ENCODE assay signal across 26 cellular contexts in genomic region chr12:15496738-15497137, GRCh38.
"Had no signal": no experiment of that assay in that cellular context is flagged by ENCODE, and none has a peak within 500 bp of the region (broad histone marks: within the 10 kb centered on the region; RNA-seq: fewer than 3 reads in every experiment).

No MANE protein-coding gene starts in this region.

- H3K4me3 Mint-ChIP-seq: activated CD4-positive, alpha-beta memory T cell treated with anti-CD3 and anti-CD28 coated beads for 36 hours; activated CD4-positive, alpha-beta T cell treated with anti-CD3 and anti-CD28 coated beads for 36 hours; activated CD4-positive, alpha-beta T cell treated with anti-CD3 and anti-CD28 coated beads, Interleukin-2, amount 10 ng/mL, durations not matched to agents 24 days and 14 days; activated CD8-positive, alpha-beta memory T cell treated with anti-CD3 and anti-CD28 coated beads, Interleukin-2, amount 10 ng/mL, durations not matched to agents 7 days and 5 days; activated CD8-positive, alpha-beta T cell treated with anti-CD3 and anti-CD28 coated beads, Interleukin-2, amount 10 ng/mL, durations not matched to agents 7 days and 5 days; activated naive CD4-positive, alpha-beta T cell treated with anti-CD3 and anti-CD28 coated beads for 36 hours; activated naive CD4-positive, alpha-beta T cell treated with anti-CD3 and anti-CD28 coated beads, Interleukin-2, amount 50 U/mL, for 24 hours; activated naive CD8-positive, alpha-beta T cell treated with anti-CD3 and anti-CD28 coated beads, Interleukin-2, amount 10 ng/mL, durations not matched to agents 7 days and 5 days; activated T-helper 1 cell treated with anti-CD3 and anti-CD28 coated beads, Interleukin-12 subunit alpha, Interleukin-12 subunit beta, Interleukin-2, Interleukin-4 antibody, amounts not matched to agents 30 ng/mL and 10 ng/mL and 1 ng/mL, durations not matched to agents 14 hours and 24 hours and 36 hours; central memory CD8-positive, alpha-beta T cell; dendritic cell treated with granulocyte-macrophage colony-stimulating factor and Interleukin-4, amounts not matched to agents 40 ng/mL and 50 ng/mL, for 4 days; endodermal cell had no signal

- H3K4me1 Mint-ChIP-seq: activated CD4-positive, alpha-beta T cell treated with anti-CD3 and anti-CD28 coated beads for 36 hours; activated CD8-positive, alpha-beta memory T cell treated with anti-CD3 and anti-CD28 coated beads, Interleukin-2, amount 10 ng/mL, durations not matched to agents 7 days and 5 days; central memory CD8-positive, alpha-beta T cell; endodermal cell had no signal

- H3K9me3 Mint-ChIP-seq: activated CD4-positive, alpha-beta T cell treated with anti-CD3 and anti-CD28 coated beads, Interleukin-2, amount 10 ng/mL, durations not matched to agents 24 days and 14 days; activated T-helper 1 cell treated with anti-CD3 and anti-CD28 coated beads, Interleukin-12 subunit alpha, Interleukin-12 subunit beta, Interleukin-2, Interleukin-4 antibody, amounts not matched to agents 30 ng/mL and 10 ng/mL and 1 ng/mL, durations not matched to agents 14 hours and 24 hours and 36 hours; activated T-helper 2 cell treated with anti-CD3 and anti-CD28 coated beads, Interferon-gamma antibody, Interleukin-2, Interleukin-4, amounts not matched to agents 10 μg/mL and 5 μg/mL and 100 μg/mL, durations not matched to agents 14 hours and 24 hours and 36 hours; central memory CD8-positive, alpha-beta T cell; dendritic cell treated with granulocyte-macrophage colony-stimulating factor and Interleukin-4, amounts not matched to agents 40 ng/mL and 50 ng/mL, for 4 days; endodermal cell had no signal

- H3K27ac Mint-ChIP-seq: activated CD4-positive, alpha-beta memory T cell treated with anti-CD3 and anti-CD28 coated beads for 36 hours; activated CD4-positive, alpha-beta T cell treated with anti-CD3 and anti-CD28 coated beads for 36 hours; activated CD4-positive, alpha-beta T cell treated with anti-CD3 and anti-CD28 coated beads, Interleukin-2, amount 10 ng/mL, durations not matched to agents 24 days and 14 days; activated CD8-positive, alpha-beta memory T cell treated with anti-CD3 and anti-CD28 coated beads, Interleukin-2, amount 10 ng/mL, durations not matched to agents 7 days and 5 days; activated CD8-positive, alpha-beta T cell treated with anti-CD3 and anti-CD28 coated beads, Interleukin-2, amount 10 ng/mL, durations not matched to agents 7 days and 5 days; activated naive CD4-positive, alpha-beta T cell treated with anti-CD3 and anti-CD28 coated beads for 36 hours; activated naive CD4-positive, alpha-beta T cell treated with anti-CD3 and anti-CD28 coated beads, Interleukin-2, amount 50 U/mL, for 24 hours; activated naive CD8-positive, alpha-beta T cell treated with anti-CD3 and anti-CD28 coated beads, Interleukin-2, amount 10 ng/mL, durations not matched to agents 7 days and 5 days; activated T-helper 1 cell treated with anti-CD3 and anti-CD28 coated beads, Interleukin-12 subunit alpha, Interleukin-12 subunit beta, Interleukin-2, Interleukin-4 antibody, amounts not matched to agents 30 ng/mL and 10 ng/mL and 1 ng/mL, durations not matched to agents 14 hours and 24 hours and 36 hours; activated T-helper 2 cell treated with anti-CD3 and anti-CD28 coated beads, Interferon-gamma antibody, Interleukin-2, Interleukin-4, amounts not matched to agents 10 μg/mL and 5 μg/mL and 100 μg/mL, durations not matched to agents 14 hours and 24 hours and 36 hours; endodermal cell had no signal

- H3K4me3 ChIP-seq: coronary artery, dorsolateral prefrontal cortex, heart left ventricle had no signal

- H3K36me3 Mint-ChIP-seq: activated CD4-positive, alpha-beta memory T cell treated with anti-CD3 and anti-CD28 coated beads for 36 hours; activated CD8-positive, alpha-beta memory T cell treated with anti-CD3 and anti-CD28 coated beads, Interleukin-2, amount 10 ng/mL, durations not matched to agents 7 days and 5 days; activated naive CD8-positive, alpha-beta T cell treated with anti-CD3 and anti-CD28 coated beads, Interleukin-2, amount 10 ng/mL, durations not matched to agents 7 days and 5 days had no signal

- DNase-seq: activated CD4-positive, alpha-beta memory T cell treated with anti-CD3 and anti-CD28 coated beads for 36 hours; activated CD4-positive, alpha-beta T cell treated with anti-CD3 and anti-CD28 coated beads for 36 hours; activated CD4-positive, alpha-beta T cell treated with anti-CD3 and anti-CD28 coated beads, Interleukin-2, amount 10 ng/mL, durations not matched to agents 24 days and 14 days; activated CD4-positive, CD25-positive, alpha-beta regulatory T cell; activated CD4-positive, CD25-positive, alpha-beta regulatory T cell treated with anti-CD3 and anti-CD28 coated beads, Interleukin-2, amount 50 U/mL, for 72 hours; activated CD8-positive, alpha-beta memory T cell treated with anti-CD3 and anti-CD28 coated beads, Interleukin-2, amount 10 ng/mL, durations not matched to agents 7 days and 5 days; activated CD8-positive, alpha-beta memory T cell treated with anti-CD3 and anti-CD28 coated beads, Interleukin-2, amount 50 U/mL, for 4 hours; activated CD8-positive, alpha-beta T cell treated with anti-CD3 and anti-CD28 coated beads, Interleukin-2, amount 10 ng/mL, durations not matched to agents 7 days and 5 days; activated effector memory CD4-positive, alpha-beta T cell treated with anti-CD3 and anti-CD28 coated beads, Interleukin-2, amount 50 U/mL, for 16 hours; activated naive CD4-positive, alpha-beta T cell treated with anti-CD3 and anti-CD28 coated beads for 36 hours; activated naive CD8-positive, alpha-beta T cell treated with anti-CD3 and anti-CD28 coated beads, Interleukin-2, amount 10 ng/mL, durations not matched to agents 7 days and 5 days; activated T-cell treated with anti-CD3 and anti-CD28 coated beads, Interleukin-2, amount 50 U/mL, for 1 hour; activated T-cell treated with anti-CD3 and anti-CD28 coated beads, Interleukin-2, amount 50 U/mL, for 48 hours; brain microvascular endothelial cell; dorsolateral prefrontal cortex; effector memory CD4-positive, alpha-beta T cell; endodermal cell; foreskin fibroblast; heart left ventricle; T-helper 2 cell had no signal
